ENCODE assay signal across 10 cellular contexts in genomic region chr1:205351984-205352713, GRCh38. TPM values are rescaled to one million over a fixed set of nuclear protein-coding genes. Genes with fewer than 3 reads are reported as not detected.
DNase-seq lines count a peak whose midpoint lies in the region; TF ChIP-seq lines count a peak whose summit lies in the region.
"Had no signal": no experiment of that assay in that cellular context is flagged by ENCODE, and none has a peak within 500 bp of the region (broad histone marks: within the 10 kb centered on the region; RNA-seq: fewer than 3 reads in every experiment).

No MANE protein-coding gene starts in this region.

- DNase-seq in HuH-7 (ENCODE audit: low spot score) (peak; percentile 42), NCI-H510A (lab: John Stamatoyannopoulos, UW) (peak; percentile 86), endodermal cell (peak; percentile 84), retina (peak; percentile 79), CD1c-positive myeloid dendritic cell (ENCODE audit: extremely low spot score) (no peak), KG1 (lab: John Stamatoyannopoulos, UW) (no peak)
- DNase-seq in activated T-helper 1 cell treated with anti-CD3 and anti-CD28 coated beads, Interleukin-12 subunit alpha, Interleukin-12 subunit beta, Interleukin-2, Interleukin-4 antibody, amounts not matched to agents 30 ng/mL and 10 ng/mL and 1 ng/mL, durations not matched to agents 14 hours and 24 hours and 36 hours (ENCODE audit: low spot score), result no peak
- no peak for DNase-seq in activated CD4-positive, CD25-positive, alpha-beta regulatory T cell treated with anti-CD3 and anti-CD28 coated beads, Interleukin-2, amount 50 U/mL, for 72 hours
- DNase-seq: activated naive CD8-positive, alpha-beta T cell treated with anti-CD3 and anti-CD28 coated beads, Interleukin-2, amount 50 U/mL, for 24 hours had no signal

- H3K9me3 ChIP-seq in endodermal cell (ENCODE audit: control insufficient read depth, low read length), result no peaks in the 10 kb centered on the region

- intact Hi-C loops in activated T-helper 1 cell treated with anti-CD3 and anti-CD28 coated beads, Interleukin-12 subunit alpha, Interleukin-12 subunit beta, Interleukin-2, Interleukin-4 antibody, amounts not matched to agents 30 ng/mL and 10 ng/mL and 1 ng/mL, durations not matched to agents 14 hours and 24 hours and 36 hours (cut with micrococcal nuclease), result no loop called here

- peaks cover 45% of the 10 kb centered on the region for H3K4me1 Mint-ChIP-seq in endodermal cell
- H3K4me1 Mint-ChIP-seq in activated T-helper 1 cell treated with anti-CD3 and anti-CD28 coated beads, Interleukin-12 subunit alpha, Interleukin-12 subunit beta, Interleukin-2, Interleukin-4 antibody, amounts not matched to agents 30 ng/mL and 10 ng/mL and 1 ng/mL, durations not matched to agents 14 hours and 24 hours and 36 hours (ENCODE audit: low read depth), result no peaks in the 10 kb centered on the region

- no peak overlapping the region for H3K9ac ChIP-seq in endodermal cell (ENCODE audit: extremely low read depth, low read length, poor library complexity, severe bottlenecking)
- H3K9ac ChIP-seq: KMS-11 had no signal

- TF ChIP-seq CTCF in endodermal cell (conservative IDR thresholded peaks at IDR 0.05), result no peak

- no peaks in the 10 kb centered on the region for H3K9me3 Mint-ChIP-seq in endodermal cell
- no peaks in the 10 kb centered on the region for H3K9me3 Mint-ChIP-seq in activated T-helper 1 cell treated with anti-CD3 and anti-CD28 coated beads, Interleukin-12 subunit alpha, Interleukin-12 subunit beta, Interleukin-2, Interleukin-4 antibody, amounts not matched to agents 30 ng/mL and 10 ng/mL and 1 ng/mL, durations not matched to agents 14 hours and 24 hours and 36 hours
- H3K9me3 Mint-ChIP-seq: activated naive CD8-positive, alpha-beta T cell treated with anti-CD3 and anti-CD28 coated beads, Interleukin-2, amount 50 U/mL, for 24 hours had no signal

- H3K27ac ChIP-seq in endodermal cell (ENCODE audit: low read depth, low read length), result peak overlapping the region; percentile 90
- H3K27ac ChIP-seq: KMS-11 had no signal

- no peak overlapping the region for H3K27ac Mint-ChIP-seq in endodermal cell
- no peak overlapping the region for H3K27ac Mint-ChIP-seq in activated T-helper 1 cell treated with anti-CD3 and anti-CD28 coated beads, Interleukin-12 subunit alpha, Interleukin-12 subunit beta, Interleukin-2, Interleukin-4 antibody, amounts not matched to agents 30 ng/mL and 10 ng/mL and 1 ng/mL, durations not matched to agents 14 hours and 24 hours and 36 hours
- H3K27ac Mint-ChIP-seq: activated naive CD8-positive, alpha-beta T cell treated with anti-CD3 and anti-CD28 coated beads, Interleukin-2, amount 50 U/mL, for 24 hours had no signal

- H3K4me3 ChIP-seq in endodermal cell (ENCODE audit: low read length), result no peak overlapping the region

- WGBS in endodermal cell (ENCODE audit: insufficient coverage in 1 of 2, insufficient read length in 1 of 2), 2 experiments, result 82 to 83% methylated on average over 9 to 11 of the region's 11 CpGs

- peaks cover 16% of the 10 kb centered on the region for H3K27me3 Mint-ChIP-seq in endodermal cell (ENCODE audit: insufficient read depth)
- H3K27me3 Mint-ChIP-seq in activated T-helper 1 cell treated with anti-CD3 and anti-CD28 coated beads, Interleukin-12 subunit alpha, Interleukin-12 subunit beta, Interleukin-2, Interleukin-4 antibody, amounts not matched to agents 30 ng/mL and 10 ng/mL and 1 ng/mL, durations not matched to agents 14 hours and 24 hours and 36 hours (ENCODE audit: insufficient read depth), result peaks cover 17% of the 10 kb centered on the region

- H3K36me3 Mint-ChIP-seq in endodermal cell (ENCODE audit: low read depth), result no peaks in the 10 kb centered on the region
- H3K36me3 Mint-ChIP-seq in activated T-helper 1 cell treated with anti-CD3 and anti-CD28 coated beads, Interleukin-12 subunit alpha, Interleukin-12 subunit beta, Interleukin-2, Interleukin-4 antibody, amounts not matched to agents 30 ng/mL and 10 ng/mL and 1 ng/mL, durations not matched to agents 14 hours and 24 hours and 36 hours (ENCODE audit: low read depth), result no peaks in the 10 kb centered on the region

- no peaks in the 10 kb centered on the region for H3K27me3 ChIP-seq in endodermal cell (ENCODE audit: control insufficient read depth, insufficient read depth, low read length, poor library complexity, severe bottlenecking)

- H3K4me1 ChIP-seq in endodermal cell (ENCODE audit: control insufficient read depth, insufficient read depth, low read length), result peaks cover 11% of the 10 kb centered on the region

- no peak overlapping the region for H3K4me3 Mint-ChIP-seq in endodermal cell
- no peak overlapping the region for H3K4me3 Mint-ChIP-seq in activated T-helper 1 cell treated with anti-CD3 and anti-CD28 coated beads, Interleukin-12 subunit alpha, Interleukin-12 subunit beta, Interleukin-2, Interleukin-4 antibody, amounts not matched to agents 30 ng/mL and 10 ng/mL and 1 ng/mL, durations not matched to agents 14 hours and 24 hours and 36 hours
- H3K4me3 Mint-ChIP-seq: activated naive CD8-positive, alpha-beta T cell treated with anti-CD3 and anti-CD28 coated beads, Interleukin-2, amount 50 U/mL, for 24 hours had no signal

- H3K36me3 ChIP-seq in endodermal cell (ENCODE audit: control insufficient read depth, insufficient read depth, low read length), result no peaks in the 10 kb centered on the region

RNA-seq across cellular contexts. Expression of gene KLHDC8A, which starts 4.6 kb away (rescaled TPM):
- total RNA-seq in endodermal cell, result under 1 TPM; 0.38 to 0.53 TPM
- polyA plus RNA-seq in endodermal cell (2013, experiment 1 of 2), result 14.6 TPM
- 13.5 TPM for polyA plus RNA-seq in endodermal cell (2013, experiment 2 of 2)
- total RNA-seq in activated T-helper 1 cell treated with anti-CD3 and anti-CD28 coated beads, Interleukin-12 subunit alpha, Interleukin-12 subunit beta, Interleukin-2, Interleukin-4 antibody, amounts not matched to agents 30 ng/mL and 10 ng/mL and 1 ng/mL, durations not matched to agents 14 hours and 24 hours and 36 hours, result not detected in 2 replicates

RNA-seq across cellular contexts. Expression of gene NUAK2, which starts 30.6 kb away (rescaled TPM):
- total RNA-seq in endodermal cell, result 10 to 100 TPM; 13.4 to 19.1 TPM
- 21.8 TPM for polyA plus RNA-seq in endodermal cell (2013, experiment 1 of 2)
- polyA plus RNA-seq in endodermal cell (2013, experiment 2 of 2), result 21.0 TPM
- 1.1 and 1.3 TPM in 2 replicates for total RNA-seq in activated T-helper 1 cell treated with anti-CD3 and anti-CD28 coated beads, Interleukin-12 subunit alpha, Interleukin-12 subunit beta, Interleukin-2, Interleukin-4 antibody, amounts not matched to agents 30 ng/mL and 10 ng/mL and 1 ng/mL, durations not matched to agents 14 hours and 24 hours and 36 hours

Comparison
In these comparisons a context has a peak if more than half of its experiments do, and no peak if none do; other contexts are left out.
1. DNase-seq: peak in HuH-7 (single experiment), NCI-H510A (single experiment), endodermal cell (single experiment) and retina (single experiment); none in activated T-helper 1 cell treated with anti-CD3 and anti-CD28 coated beads, Interleukin-12 subunit alpha, Interleukin-12 subunit beta, Interleukin-2, Interleukin-4 antibody, amounts not matched to agents 30 ng/mL and 10 ng/mL and 1 ng/mL, durations not matched to agents 14 hours and 24 hours and 36 hours (single experiment), CD1c-positive myeloid dendritic cell (single experiment), activated CD4-positive, CD25-positive, alpha-beta regulatory T cell treated with anti-CD3 and anti-CD28 coated beads, Interleukin-2, amount 50 U/mL, for 72 hours (single experiment) and KG1 (single experiment).